Comparison of ENCODE assay signal across 8 cellular contexts in the genomic region with DNA sequence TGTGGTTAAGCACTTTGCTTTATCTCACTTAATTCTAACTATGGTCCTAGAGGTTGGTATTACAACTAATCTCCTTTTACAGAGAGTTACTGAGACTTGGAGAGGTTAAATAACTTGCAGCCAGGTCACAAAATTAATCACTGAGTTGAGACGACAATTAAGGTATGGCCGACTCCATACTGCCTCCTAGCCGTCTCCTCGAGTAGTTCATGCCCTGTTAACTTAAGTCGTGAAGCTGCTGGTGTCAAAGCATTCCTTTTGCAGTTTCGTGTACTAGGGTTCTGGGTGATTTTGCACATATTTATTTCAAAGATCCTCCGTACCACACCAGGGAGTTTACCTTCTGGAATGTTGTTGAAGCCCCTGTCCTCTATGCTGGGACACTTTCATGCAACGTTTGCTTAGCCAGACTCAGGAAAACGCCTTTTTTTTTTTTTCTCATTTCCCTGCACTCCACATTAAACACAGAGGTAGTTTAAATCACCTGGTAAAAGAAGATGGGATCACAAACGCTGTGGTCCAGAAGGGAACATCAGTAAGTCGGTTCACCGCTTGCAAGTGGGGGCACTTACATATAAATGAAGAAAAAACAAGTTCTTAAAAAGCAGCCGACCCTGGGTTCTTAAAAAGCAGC. TPM values are rescaled to one million over a fixed set of nuclear protein-coding genes. Genes with fewer than 3 reads are reported as not detected.
DNase-seq lines count a peak whose midpoint lies in the region; ATAC-seq and TF ChIP-seq lines count a peak whose summit lies in the region.

No MANE protein-coding gene starts in this region.

- intact Hi-C loops in left cardiac atrium (cut with DNase I) = loop anchor here (5.0 to 10.0 kb wide), 2 partner anchors 49 to 121 kb away; no protein-coding TSS in a partner anchor
- intact Hi-C loops in psoas muscle (cut with DNase I) = loop anchor here in 1 of 2 donors (10.0 kb wide), 2 partner anchors 71 to 251 kb away; partner anchors contain the start of gene C1orf53

- H3K4me3 ChIP-seq in H7 (ENCODE audit: insufficient read depth, low read depth, low read length) (peak overlapping the region; percentile 85), MG63 (peak overlapping the region; percentile 87), psoas muscle (peak overlapping the region; percentile 83)

- POLR2A ChIA-PET in activated naive CD8-positive, alpha-beta T cell treated with anti-CD3 and anti-CD28 coated beads, Interleukin-2, amount 10 ng/mL, durations not matched to agents 7 days and 5 days (lab: Charles Lee) = interaction anchor here (0.8 to 2.6 kb wide), 10 partner anchors 9 to 207 kb away, joined by 3 to 11 read pairs (median 4); no protein-coding TSS in a partner anchor

- H3K36me3 ChIP-seq in H7 (replicated peaks; ENCODE audit: control insufficient read depth, insufficient read depth, low read length) (no peaks in the 10 kb centered on the region), MG63 (peaks cover 5% of the 10 kb centered on the region; the same call in 1 of the 2 replicates), psoas muscle (ENCODE audit: insufficient read depth in 1 of 2, low read depth in 1 of 2) (no peaks in the 10 kb centered on the region)

- no peaks in the 10 kb centered on the region for H3K27me3 Mint-ChIP-seq in activated naive CD8-positive, alpha-beta T cell treated with anti-CD3 and anti-CD28 coated beads, Interleukin-2, amount 10 ng/mL, durations not matched to agents 7 days and 5 days

- TF ChIP-seq CTCF in psoas muscle (IDR thresholded peaks at IDR 0.05) = peak; percentile 75

- 1 to 4% (median 2%) methylated on average over 13 of the region's 13 CpGs for WGBS in psoas muscle, 3 donors

- H3K9me3 ChIP-seq in MG63 (no peaks in the 10 kb centered on the region), psoas muscle (no peaks in the 10 kb centered on the region)

- H3K4me1 ChIP-seq in psoas muscle = peaks cover 62% of the 10 kb centered on the region

- H3K27me3 ChIP-seq in H7 (ENCODE audit: control insufficient read depth, insufficient read depth, low read length) = no peaks in the 10 kb centered on the region
- H3K27me3 ChIP-seq in MG63 = no peaks in the 10 kb centered on the region
- H3K27me3 ChIP-seq in psoas muscle (ENCODE audit: insufficient read depth in 3 of 3, low read length in 2 of 3) = no peaks in the 10 kb centered on the region

- ATAC-seq in activated naive CD8-positive, alpha-beta T cell treated with anti-CD3 and anti-CD28 coated beads, Interleukin-2, amount 10 ng/mL, durations not matched to agents 7 days and 5 days (ENCODE audit: low read depth) = no peak
- peak in 1 of 2 donors; percentile 10 for ATAC-seq in left cardiac atrium
- ATAC-seq in psoas muscle = peak; percentile 25 to 46 (median 42)

- H3K9me3 Mint-ChIP-seq in activated naive CD8-positive, alpha-beta T cell treated with anti-CD3 and anti-CD28 coated beads, Interleukin-2, amount 10 ng/mL, durations not matched to agents 7 days and 5 days = no peaks in the 10 kb centered on the region

- H3K36me3 Mint-ChIP-seq in activated naive CD8-positive, alpha-beta T cell treated with anti-CD3 and anti-CD28 coated beads, Interleukin-2, amount 10 ng/mL, durations not matched to agents 7 days and 5 days = peaks cover 3% of the 10 kb centered on the region

- H3K27ac ChIP-seq in psoas muscle = peak overlapping the region; percentile 94

- H3K4me1 Mint-ChIP-seq in activated naive CD8-positive, alpha-beta T cell treated with anti-CD3 and anti-CD28 coated beads, Interleukin-2, amount 10 ng/mL, durations not matched to agents 7 days and 5 days = peaks cover 18% of the 10 kb centered on the region

- H3K27ac Mint-ChIP-seq in activated naive CD8-positive, alpha-beta T cell treated with anti-CD3 and anti-CD28 coated beads, Interleukin-2, amount 10 ng/mL, durations not matched to agents 7 days and 5 days = peak overlapping the region; percentile 82

- DNase-seq in ELR (ENCODE audit: low read depth) (peak; percentile 80), H7 (peak; percentile 58), MG63 (peak; percentile 41), SKM-1 (lab: John Stamatoyannopoulos, UW; ENCODE audit: unreplicated experiment) (peak; percentile 86), left cardiac atrium (peak; percentile 47), psoas muscle (peak; percentile 30 to 56), GM19240 (ENCODE audit: insufficient read length, low spot score) (no peak)
- DNase-seq in activated naive CD8-positive, alpha-beta T cell treated with anti-CD3 and anti-CD28 coated beads, Interleukin-2, amount 10 ng/mL, durations not matched to agents 7 days and 5 days = peak; percentile 59

- H3K4me3 Mint-ChIP-seq in activated naive CD8-positive, alpha-beta T cell treated with anti-CD3 and anti-CD28 coated beads, Interleukin-2, amount 10 ng/mL, durations not matched to agents 7 days and 5 days = peak overlapping the region; percentile 88

RNA-seq across cellular contexts. Expression of gene NEK7, which starts 0.6 kb away (rescaled TPM):
- 20.3 and 25.5 TPM in 2 replicates for total RNA-seq in H7 (2014; rRNA removed; shearing (Covaris generic))
- total RNA-seq in MG63 (2014; rRNA removed; shearing (Covaris generic); ENCODE audit: low replicate concordance) = 242 and 562 TPM in 2 replicates
- total RNA-seq in activated naive CD8-positive, alpha-beta T cell treated with anti-CD3 and anti-CD28 coated beads, Interleukin-2, amount 10 ng/mL, durations not matched to agents 7 days and 5 days = 10 to 100 TPM; 68.9 to 71.7 TPM
- 100 to 1,000 TPM; 155 TPM for total RNA-seq in left cardiac atrium
- total RNA-seq in psoas muscle = 10 to 100 TPM; 51.7 to 88.2 (median 74.1) TPM
- 10 to 100 TPM; 10.1 to 70.5 (median 22.0) TPM for polyA plus RNA-seq in psoas muscle
